Comparison of ENCODE assay signal across 7 cellular contexts in genomic region chr11:76208438-76208828, GRCh38. TPM values are rescaled to one million over a fixed set of nuclear protein-coding genes. Genes with fewer than 3 reads are reported as not detected.
A peak's percentile ranks its signal among the peaks of the same experiment; 100 is the strongest.
DNase-seq lines count a peak whose midpoint lies in the region; ATAC-seq and TF ChIP-seq lines count a peak whose summit lies in the region.

No MANE protein-coding gene starts in this region.

- POLR2A ChIA-PET in HEK293 (lab: Yijun Ruan, JAX), result interaction anchor here (1.0 to 1.8 kb wide), 3 partner anchors 28 to 110 kb away, joined by 3 to 9 read pairs (median 9); no protein-coding TSS in a partner anchor

- H3K27ac ChIP-seq in HEK293 (ENCODE audit: extremely low read depth, low read depth, low read length), result no peak overlapping the region; the same call in 1 of the 2 replicates
- H3K27ac ChIP-seq in VCaP, result peak overlapping the region; percentile 51; the same call in 1 of the 2 replicates
- no peak overlapping the region for H3K27ac ChIP-seq in iPS DF 6.9 (ENCODE audit: low read length)
- peak overlapping the region in 1 of 8 donors; percentile 35 for H3K27ac ChIP-seq in spleen

- H3K4me3 ChIP-seq in HEK293 (ENCODE audit: low read depth, low read length) (peak overlapping the region; percentile 46), iPS DF 6.9 (ENCODE audit: low read length) (peak overlapping the region; percentile 39; the same call in 1 of the 2 replicates), spleen (peak overlapping the region; percentile 39 to 81 (median 64))

- no CpG with 5 or more reads among the region's 27 CpGs for WGBS in iPS DF 6.9 (ENCODE audit: insufficient coverage, insufficient read length)
- 0 to 1% (median 1%) methylated on average over 14 to 27 of the region's 27 CpGs for WGBS in spleen, 5 donors

- CTCF ChIA-PET in HEK293 (lab: Yijun Ruan, JAX), result interaction anchor here (0.5 to 3.7 kb wide), 35 partner anchors 10 to 556 kb away, joined by 3 to 68 read pairs (median 5); no protein-coding TSS in a partner anchor

- H3K9me3 ChIP-seq in HEK293 (ENCODE audit: control insufficient read depth, insufficient read depth, low read depth, low read length), result no peaks in the 10 kb centered on the region
- H3K9me3 ChIP-seq in iPS DF 6.9 (ENCODE audit: control insufficient read depth, insufficient read depth, low read length), result no peaks in the 10 kb centered on the region
- no peaks in the 10 kb centered on the region for H3K9me3 ChIP-seq in spleen

- H3K36me3 ChIP-seq in HEK293 (ENCODE audit: control insufficient read depth in 2 of 2, insufficient read depth in 1 of 2, low read length in 2 of 2) (peaks cover 0 to 6% of the 10 kb centered on the region in 2 experiments; a peak in 1 of 3 replicates), iPS DF 6.9 (ENCODE audit: control insufficient read depth, insufficient read depth, low read length) (no peaks in the 10 kb centered on the region; the same call in 1 of the 2 replicates), spleen (no peaks in the 10 kb centered on the region)

- H3K4me1 ChIP-seq in HEK293 (ENCODE audit: control insufficient read depth, insufficient read depth, low read length) (no peaks in the 10 kb centered on the region; the same call in 1 of the 2 replicates), iPS DF 6.9 (ENCODE audit: control insufficient read depth, insufficient read depth, low read length) (peaks cover 7% of the 10 kb centered on the region), spleen (peaks cover 35 to 66% (median 58%) of the 10 kb centered on the region in 6 donors)

- H3K27me3 ChIP-seq in iPS DF 6.9 (ENCODE audit: control insufficient read depth, insufficient read depth, low read length) (peaks cover 73% of the 10 kb centered on the region), spleen (replicated peaks in 1 of 7) (peaks cover 6 to 100% (median 57%) of the 10 kb centered on the region in 7 donors)

- DNase-seq in iPS DF 6.9 (ENCODE audit: low read depth, low spot score) (no peak), spleen (no peak), ecto neural progenitor cell (ENCODE audit: low spot score) (no peak)
- no peak for DNase-seq in stimulated activated CD4-positive, alpha-beta T cell treated with anti-CD3 and anti-CD28 coated beads, Interleukin-2, amount 100 ng/mL, for 48 hours

- no peak for ATAC-seq in GM19395 (IDR thresholded peaks at IDR 0.05; ENCODE audit: unreplicated experiment)

- no peak for TF ChIP-seq POLR2A in spleen (IDR thresholded peaks at IDR 0.05)

- TF ChIP-seq CTCF in HEK293 (tag by site-specific recombination; IDR thresholded peaks at IDR 0.05), result no peak
- no peak for TF ChIP-seq CTCF in VCaP (conservative IDR thresholded peaks at IDR 0.05)
- TF ChIP-seq CTCF in spleen (IDR thresholded peaks at IDR 0.05 in 8 of 11, conservative IDR thresholded peaks at IDR 0.05 in 3 of 11), result no peak

- intact Hi-C loops in spleen (cut with DNase I; ENCODE audit: low total_unique reads), result loop anchor here (2.0 kb wide), 1 partner anchor 106 kb away; no protein-coding TSS in a partner anchor

TF ChIP-seq in HEK293, 187 proteins besides CTCF, POLR2A, EP300 and RAD21 (continues in another document):
- no peak for TF ChIP-seq ZNF488 (tag by site-specific recombination; IDR thresholded peaks at IDR 0.05)
- peak; percentile 52 for TF ChIP-seq SP3 (tag by site-specific recombination; IDR thresholded peaks at IDR 0.05)
- no peak for TF ChIP-seq PRDM2 (tag by site-specific recombination; IDR thresholded peaks at IDR 0.05; ENCODE audit: borderline replicate concordance)
- TF ChIP-seq ZNF341 (tag by site-specific recombination; IDR thresholded peaks at IDR 0.05; ENCODE audit: low read depth), result peak; percentile 90
- peak; percentile 85 for TF ChIP-seq GLIS1 (tag by site-specific recombination; IDR thresholded peaks at IDR 0.05)
- no peak for TF ChIP-seq WT1 (tag by site-specific recombination; IDR thresholded peaks at IDR 0.05)
- TF ChIP-seq ZIC2 (tag by site-specific recombination; IDR thresholded peaks at IDR 0.05), result peak; percentile 40; the same call in 1 of the 2 replicates
- TF ChIP-seq ZBTB7A (tag by site-specific recombination; IDR thresholded peaks at IDR 0.05; ENCODE audit: low read depth), result no peak
- no peak for TF ChIP-seq GLI4 (tag by site-specific recombination; IDR thresholded peaks at IDR 0.05)
- TF ChIP-seq ZNF843 (tag by site-specific recombination; IDR thresholded peaks at IDR 0.05), result no peak
- no peak for TF ChIP-seq ZNF148 (tag by site-specific recombination; IDR thresholded peaks at IDR 0.05; ENCODE audit: borderline replicate concordance)
- peak; percentile 59 for TF ChIP-seq KLF1 (tag by site-specific recombination; IDR thresholded peaks at IDR 0.05)
- TF ChIP-seq REPIN1 (tag by site-specific recombination; IDR thresholded peaks at IDR 0.05; ENCODE audit: low read depth), result no peak
- TF ChIP-seq ZNF580 (tag by site-specific recombination; IDR thresholded peaks at IDR 0.05), result no peak

RNA-seq across cellular contexts. Expression of gene WNT11, which starts 2.1 kb away (rescaled TPM):
- total RNA-seq in spleen, result 1 to 10 TPM in 6 of 7 donors, under 1 TPM in 1; 0.85 to 4.2 (median 3.1) TPM
- polyA plus RNA-seq in spleen, result under 1 TPM; 0.09 to 0.67 (median 0.62) TPM
